ENCODE assay signal across 8 cellular contexts in genomic region chr2:220533485-220533884, GRCh38.
DNase-seq lines count a peak whose midpoint lies in the region; ATAC-seq, FAIRE-seq and TF ChIP-seq lines count a peak whose summit lies in the region.

No MANE protein-coding gene starts in this region.

- no peaks in the 10 kb centered on the region for H3K79me2 ChIP-seq in astrocyte (ENCODE audit: insufficient read depth, low read length)

- H3K9ac ChIP-seq in astrocyte (ENCODE audit: low read length), result no peak overlapping the region

- H3K27me3 Mint-ChIP-seq in astrocyte (ENCODE audit: low read depth, unreplicated experiment) (no peaks in the 10 kb centered on the region), T-cell (no peaks in the 10 kb centered on the region)

- H4K20me1 ChIP-seq in astrocyte (ENCODE audit: insufficient read depth, low read length), result no peaks in the 10 kb centered on the region

- H3K9me3 ChIP-seq in A549, result peaks cover 13% of the 10 kb centered on the region
- H3K9me3 ChIP-seq in astrocyte (ENCODE audit: insufficient read depth, low read depth, low read length), result no peaks in the 10 kb centered on the region

- DNase-seq in A549 (ENCODE audit: low read depth in 1 of 2, low spot score in 1 of 2) (peak; percentile 32 to 68), astrocyte (ENCODE audit: low read depth) (peak; percentile 55), renal cortical epithelial cell (ENCODE audit: low read depth) (peak; percentile 27), T-cell (no peak), GM19240 (ENCODE audit: insufficient read length, low spot score) (no peak)

- ATAC-seq in A549 (peak; percentile 84 to 86), GM18868 (IDR thresholded peaks at IDR 0.05; ENCODE audit: unreplicated experiment) (peak; percentile 94), HG03378 (IDR thresholded peaks at IDR 0.05; ENCODE audit: unreplicated experiment) (peak; percentile 91), T-cell (replicated peaks in 1 of 4) (no peak), HG03460 (IDR thresholded peaks at IDR 0.05; ENCODE audit: unreplicated experiment) (no peak)

- no peaks in the 10 kb centered on the region for H3K36me3 Mint-ChIP-seq in astrocyte (ENCODE audit: low read depth, unreplicated experiment)
- no peaks in the 10 kb centered on the region for H3K36me3 Mint-ChIP-seq in T-cell

- peak in 1 of 2 experiments; percentile 15; a peak in 1 of 5 replicates for TF ChIP-seq RAD21 in A549 (conservative IDR thresholded peaks at IDR 0.05 in 1 of 2, IDR thresholded peaks at IDR 0.05 in 1 of 2)

- no peak for TF ChIP-seq EP300 in A549 (IDR thresholded peaks at IDR 0.05)

- H3K4me1 Mint-ChIP-seq in astrocyte (ENCODE audit: low read depth, unreplicated experiment) (peaks cover 6% of the 10 kb centered on the region), T-cell (no peaks in the 10 kb centered on the region)

- H3K4me3 ChIP-seq in A549 (no peak overlapping the region), astrocyte (ENCODE audit: insufficient read depth, low read depth, low read length) (no peak overlapping the region)

- TF ChIP-seq CTCF in A549 (IDR thresholded peaks at IDR 0.05) (no peak), astrocyte (IDR thresholded peaks at IDR 0.05; ENCODE audit: insufficient read depth, low read depth, low read length) (no peak)

- FAIRE-seq in A549 (lab: Jason Lieb, UNC) (no peak), astrocyte (lab: Jason Lieb, UNC) (peak; percentile 50)

- H3K27ac Mint-ChIP-seq in astrocyte (ENCODE audit: unreplicated experiment) (no peak overlapping the region), T-cell (no peak overlapping the region)

- CTCF ChIA-PET in A549 (lab: Yijun Ruan, JAX) (interaction anchor here (1.3 to 1.5 kb wide), 2 partner anchors 9 to 21 kb away, joined by 3 read pairs; no protein-coding TSS in a partner anchor), T-cell (lab: Charles Lee) (interaction anchor here in 1 of 2 donors (0.6 kb wide), 1 partner anchor 408 kb away, joined by 3 read pairs; no protein-coding TSS in a partner anchor)

- TF ChIP-seq POLR2A in A549 (IDR thresholded peaks at IDR 0.05; ENCODE audit: low read length), result no peak

- H3K4me1 ChIP-seq in A549 (0 out of 3 replicates have a peak, but pooled peaks cover 4% of the 10 kb centered on the region), astrocyte (ENCODE audit: insufficient read depth, low read length) (no peaks in the 10 kb centered on the region)

- 45% methylated on average over 2 of the region's 2 CpGs for WGBS in A549 (ENCODE audit: missing lambda C conversion rate)

- H3K9me3 Mint-ChIP-seq in astrocyte (ENCODE audit: unreplicated experiment), result peaks cover 11% of the 10 kb centered on the region
- peaks cover 11 to 19% (median 18%) of the 10 kb centered on the region in 3 donors for H3K9me3 Mint-ChIP-seq in T-cell

- no peak overlapping the region for H3K27ac ChIP-seq in A549
- H3K27ac ChIP-seq in astrocyte (ENCODE audit: low read depth, low read length), result no peak overlapping the region

- no peaks in the 10 kb centered on the region for H3K36me3 ChIP-seq in astrocyte (ENCODE audit: insufficient read depth, low read length)

- H3K4me3 Mint-ChIP-seq in astrocyte (ENCODE audit: unreplicated experiment) (no peak overlapping the region), T-cell (no peak overlapping the region)

- POLR2A ChIA-PET in A549 (lab: Yijun Ruan, JAX), result no interaction called here
- POLR2A ChIA-PET in T-cell (lab: Charles Lee), result interaction anchor here in 1 of 2 donors (0.6 kb wide), 1 partner anchor 164 kb away, joined by 8 read pairs; no protein-coding TSS in a partner anchor

- H3K4me2 ChIP-seq in A549 (no peak overlapping the region), astrocyte (ENCODE audit: low read length) (no peak overlapping the region)

- no peak overlapping the region for H2AFZ ChIP-seq in astrocyte (ENCODE audit: low read depth, low read length)

- H3K27me3 ChIP-seq in astrocyte (ENCODE audit: insufficient read depth, low read length), result no peaks in the 10 kb centered on the region

TF ChIP-seq in A549, 52 proteins besides CTCF, POLR2A, EP300 and RAD21:
- TF ChIP-seq GATA3 (IDR thresholded peaks at IDR 0.05; ENCODE audit: borderline replicate concordance), result peak; percentile 57
- peak; percentile 86 for TF ChIP-seq MAFK (IDR thresholded peaks at IDR 0.05; ENCODE audit: partially characterized antibody)
- no peak for TF ChIP-seq SMC3 (IDR thresholded peaks at IDR 0.05)

Comparison
In these comparisons a context has a peak if more than half of its experiments do, and no peak if none do; other contexts are left out.
1. ATAC-seq: peak in A549 (2 of 2), GM18868 (single experiment) and HG03378 (single experiment); none in T-cell (0 of 4) and HG03460 (single experiment).
2. DNase-seq: peak in A549 (2 of 2), astrocyte (single experiment) and renal cortical epithelial cell (single experiment); none in T-cell (0 of 34) and GM19240 (single experiment).